ENCODE assay signal across 20 cellular contexts in the genomic region with DNA sequence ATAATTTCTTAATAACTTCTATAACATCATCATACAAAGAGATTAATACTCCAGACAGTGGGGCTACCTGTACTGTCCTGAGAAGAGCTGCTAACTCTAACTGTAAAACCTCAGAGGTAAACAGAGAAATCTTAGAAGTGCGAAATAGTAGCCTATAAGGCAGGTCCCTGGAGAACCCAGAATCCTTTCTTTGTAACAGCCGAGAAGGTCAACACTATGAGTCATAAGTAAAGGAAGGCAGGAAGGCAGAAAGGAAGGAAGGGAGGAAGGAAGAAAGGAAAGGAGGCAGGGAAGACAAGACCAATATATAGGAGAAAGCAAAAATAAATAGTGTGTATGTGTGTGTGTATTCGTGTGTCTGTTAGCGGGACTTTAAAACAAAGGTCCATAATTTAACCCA.
"Had no signal": no experiment of that assay in that cellular context is flagged by ENCODE, and none has a peak within 500 bp of the region (broad histone marks: within the 10 kb centered on the region; RNA-seq: fewer than 3 reads in every experiment).

No MANE protein-coding gene starts in this region.

- H3K27ac Mint-ChIP-seq: activated B cell treated with CpG ODN at 0.5 μM for 24 hours; activated CD8-positive, alpha-beta T cell treated with anti-CD3 and anti-CD28 coated beads for 36 hours; activated naive CD8-positive, alpha-beta T cell treated with anti-CD3 and anti-CD28 coated beads for 36 hours; activated T-helper 17 cell treated with anti-CD3 and anti-CD28 coated beads, Interleukin-2, amount 50 U/mL, for 72 hours had no signal

- H3K27me3 Mint-ChIP-seq: activated B cell treated with CpG ODN at 0.5 μM for 24 hours; activated CD8-positive, alpha-beta T cell treated with anti-CD3 and anti-CD28 coated beads for 36 hours; activated naive CD8-positive, alpha-beta T cell treated with anti-CD3 and anti-CD28 coated beads for 36 hours; activated T-helper 17 cell treated with anti-CD3 and anti-CD28 coated beads, Interleukin-2, amount 50 U/mL, for 72 hours had no signal

- H3K36me3 Mint-ChIP-seq: activated naive CD8-positive, alpha-beta T cell treated with anti-CD3 and anti-CD28 coated beads for 36 hours had no signal

- FAIRE-seq: TTC549 had no signal

- H3K9me3 ChIP-seq: left ventricle myocardium inferior, psoas muscle, thyroid gland had no signal

- H3K4me3 Mint-ChIP-seq: activated B cell treated with CpG ODN at 0.5 μM for 24 hours; activated CD8-positive, alpha-beta T cell treated with anti-CD3 and anti-CD28 coated beads for 36 hours; activated naive CD8-positive, alpha-beta T cell treated with anti-CD3 and anti-CD28 coated beads for 36 hours; activated T-helper 17 cell treated with anti-CD3 and anti-CD28 coated beads, Interleukin-2, amount 50 U/mL, for 72 hours; neural crest cell had no signal

- H3K36me3 ChIP-seq: left ventricle myocardium inferior, thyroid gland had no signal

- H3K4me1 Mint-ChIP-seq: activated B cell treated with CpG ODN at 0.5 μM for 24 hours; activated naive CD8-positive, alpha-beta T cell treated with anti-CD3 and anti-CD28 coated beads for 36 hours; activated T-helper 17 cell treated with anti-CD3 and anti-CD28 coated beads, Interleukin-2, amount 50 U/mL, for 72 hours; neural crest cell had no signal

- H3K4me3 ChIP-seq: left ventricle myocardium inferior, psoas muscle, thyroid gland had no signal

- DNase-seq: activated B cell treated with CpG ODN at 0.5 μM for 24 hours; activated CD4-positive, alpha-beta T cell treated with anti-CD3 and anti-CD28 coated beads for 48 hours; activated CD8-positive, alpha-beta T cell treated with anti-CD3 and anti-CD28 coated beads for 36 hours; activated naive CD4-positive, alpha-beta T cell; activated naive CD8-positive, alpha-beta T cell treated with anti-CD3 and anti-CD28 coated beads for 36 hours; activated T-cell treated with anti-CD3 and anti-CD28 coated beads, Interleukin-2, amount 50 U/mL, for 1 hour; amniotic stem cell; dermis blood vessel endothelial cell; effector memory CD4-positive, alpha-beta T cell; kidney glomerular epithelial cell; left ventricle myocardium inferior; mammary epithelial cell; psoas muscle; stimulated activated CD4-positive, alpha-beta T cell treated with anti-CD3 and anti-CD28 coated beads, Interleukin-2, amount 100 ng/mL, for 24 hours; stimulated activated naive CD4-positive, alpha-beta T cell treated with Interleukin-2 at 50 U/mL for 16 hours; thyroid gland had no signal

- H3K27me3 ChIP-seq: thyroid gland had no signal

- H3K4me1 ChIP-seq: left ventricle myocardium inferior, psoas muscle, thyroid gland had no signal

- H3K27ac ChIP-seq: left ventricle myocardium inferior, psoas muscle, thyroid gland had no signal

- ATAC-seq: activated CD8-positive, alpha-beta T cell treated with anti-CD3 and anti-CD28 coated beads for 36 hours; activated T-helper 17 cell treated with anti-CD3 and anti-CD28 coated beads, Interleukin-2, amount 50 U/mL, for 72 hours; psoas muscle; right cardiac atrium had no signal
